14 cellular contexts compared by ENCODE assay signal in the genomic region with DNA sequence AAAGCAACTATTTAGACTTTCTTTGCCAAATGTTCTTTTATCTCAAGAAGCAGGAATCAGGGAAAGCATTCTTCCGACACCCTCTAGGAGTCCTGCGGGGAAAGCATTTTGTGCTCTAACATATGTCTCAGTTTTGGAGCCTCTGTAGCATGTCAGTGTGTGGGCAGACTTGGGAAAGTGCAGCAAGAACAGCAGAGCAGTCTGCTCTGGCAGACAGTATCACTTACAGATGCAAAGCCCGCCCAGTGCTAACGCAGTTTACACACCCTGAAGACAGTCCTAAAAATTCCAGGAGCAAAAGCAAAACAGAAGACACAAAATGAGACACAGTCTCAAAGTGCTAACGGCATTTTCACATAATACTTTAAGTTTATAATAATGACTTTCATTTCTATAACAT.
DNase-seq lines count a peak whose midpoint lies in the region; ATAC-seq and TF ChIP-seq lines count a peak whose summit lies in the region.
"Had no signal": no experiment of that assay in that cellular context is flagged by ENCODE, and none has a peak within 500 bp of the region (broad histone marks: within the 10 kb centered on the region; RNA-seq: fewer than 3 reads in every experiment).

No MANE protein-coding gene starts in this region.

- no peak overlapping the region for H3K4me3 Mint-ChIP-seq in CD4-positive, CD25-positive, alpha-beta regulatory T cell
- peak overlapping the region; percentile 63 for H3K4me3 Mint-ChIP-seq in activated naive CD8-positive, alpha-beta T cell treated with anti-CD3 and anti-CD28 coated beads for 36 hours

- DNase-seq in CD4-positive, CD25-positive, alpha-beta regulatory T cell: no peak
- DNase-seq in activated naive CD8-positive, alpha-beta T cell treated with anti-CD3 and anti-CD28 coated beads for 36 hours: no peak
- peak; percentile 39 for DNase-seq in fibroblast of villous mesenchyme (ENCODE audit: low read depth)
- DNase-seq in putamen (ENCODE audit: low spot score): peak; percentile 33
- DNase-seq in T-helper 2 cell: no peak
- DNase-seq in activated CD4-positive, alpha-beta T cell treated with anti-CD3 and anti-CD28 coated beads, Interleukin-2, amount 50 U/mL, for 4 hours: no peak
- DNase-seq: activated CD8-positive, alpha-beta memory T cell treated with anti-CD3 and anti-CD28 coated beads, Interleukin-2, amount 50 U/mL, for 48 hours; central memory CD4-positive, alpha-beta T cell; gastrocnemius medialis; left cardiac atrium; NCI-H526 treated with DMSO at 0.1 percent for 48 hours; SHP77 had no signal

- H3K27me3 ChIP-seq in CD4-positive, CD25-positive, alpha-beta regulatory T cell (ENCODE audit: control insufficient read depth, insufficient read depth, low read length): no peaks in the 10 kb centered on the region
- H3K27me3 ChIP-seq: gastrocnemius medialis had no signal

- no peak for TF ChIP-seq CTCF in fibroblast of villous mesenchyme (IDR thresholded peaks at IDR 0.05; ENCODE audit: insufficient read depth, low read depth, low read length)

- H3K27ac ChIP-seq in CD4-positive, CD25-positive, alpha-beta regulatory T cell (ENCODE audit: insufficient read depth, low read length, poor library complexity, severe bottlenecking): no peak overlapping the region
- H3K27ac ChIP-seq: gastrocnemius medialis had no signal

- peaks cover 4% of the 10 kb centered on the region for H3K36me3 ChIP-seq in CD4-positive, CD25-positive, alpha-beta regulatory T cell (ENCODE audit: control insufficient read depth, insufficient read depth, low read length)
- H3K36me3 ChIP-seq: gastrocnemius medialis had no signal

- H3K4me1 Mint-ChIP-seq in CD4-positive, CD25-positive, alpha-beta regulatory T cell: peaks cover 17 to 42% (median 18%) of the 10 kb centered on the region in 4 donors
- H3K4me1 Mint-ChIP-seq in activated naive CD8-positive, alpha-beta T cell treated with anti-CD3 and anti-CD28 coated beads for 36 hours: peaks cover 39% of the 10 kb centered on the region

- H3K27me3 Mint-ChIP-seq in CD4-positive, CD25-positive, alpha-beta regulatory T cell: no peaks in the 10 kb centered on the region
- H3K27me3 Mint-ChIP-seq in activated naive CD8-positive, alpha-beta T cell treated with anti-CD3 and anti-CD28 coated beads for 36 hours: no peaks in the 10 kb centered on the region

- H3K36me3 Mint-ChIP-seq in CD4-positive, CD25-positive, alpha-beta regulatory T cell: peaks cover 28% of the 10 kb centered on the region
- peaks cover 8% of the 10 kb centered on the region for H3K36me3 Mint-ChIP-seq in activated naive CD8-positive, alpha-beta T cell treated with anti-CD3 and anti-CD28 coated beads for 36 hours

- no peaks in the 10 kb centered on the region for H3K9me3 Mint-ChIP-seq in CD4-positive, CD25-positive, alpha-beta regulatory T cell
- no peaks in the 10 kb centered on the region for H3K9me3 Mint-ChIP-seq in activated naive CD8-positive, alpha-beta T cell treated with anti-CD3 and anti-CD28 coated beads for 36 hours

- no peak overlapping the region for H3K4me3 ChIP-seq in CD4-positive, CD25-positive, alpha-beta regulatory T cell (ENCODE audit: low read depth, low read length)
- H3K4me3 ChIP-seq in fibroblast of villous mesenchyme (ENCODE audit: low read depth, low read length): peak overlapping the region; percentile 9
- H3K4me3 ChIP-seq: gastrocnemius medialis had no signal

- no peaks in the 10 kb centered on the region for H3K4me1 ChIP-seq in CD4-positive, CD25-positive, alpha-beta regulatory T cell (ENCODE audit: control insufficient read depth, insufficient read depth, low read length, poor library complexity, severe bottlenecking)
- H3K4me1 ChIP-seq: gastrocnemius medialis had no signal

- H3K27ac Mint-ChIP-seq in CD4-positive, CD25-positive, alpha-beta regulatory T cell: peak overlapping the region; percentile 2 to 57 (median 26)
- H3K27ac Mint-ChIP-seq in activated naive CD8-positive, alpha-beta T cell treated with anti-CD3 and anti-CD28 coated beads for 36 hours: peak overlapping the region; percentile 53

- H3K9me3 ChIP-seq in CD4-positive, CD25-positive, alpha-beta regulatory T cell (ENCODE audit: control insufficient read depth in 2 of 2, low read length in 2 of 2): no peaks in the 10 kb centered on the region
- H3K9me3 ChIP-seq: gastrocnemius medialis had no signal

- no peak for ATAC-seq in CD4-positive, CD25-positive, alpha-beta regulatory T cell (ENCODE audit: low read depth in 2 of 2)
- ATAC-seq in HG03175 (IDR thresholded peaks at IDR 0.05; ENCODE audit: unreplicated experiment) (no peak), HG02798 (IDR thresholded peaks at IDR 0.05; ENCODE audit: poor library complexity, unreplicated experiment) (no peak)
- ATAC-seq: gastrocnemius medialis had no signal

Comparison
In these comparisons a context has a peak if more than half of its experiments do, and no peak if none do; other contexts are left out.
1. DNase-seq: peak in fibroblast of villous mesenchyme (single experiment) and putamen (single experiment); none in CD4-positive, CD25-positive, alpha-beta regulatory T cell (0 of 3), activated naive CD8-positive, alpha-beta T cell treated with anti-CD3 and anti-CD28 coated beads for 36 hours (single experiment), T-helper 2 cell (0 of 5) and activated CD4-positive, alpha-beta T cell treated with anti-CD3 and anti-CD28 coated beads, Interleukin-2, amount 50 U/mL, for 4 hours (0 of 2).